8 cellular contexts compared by ENCODE assay signal in the genomic region with DNA sequence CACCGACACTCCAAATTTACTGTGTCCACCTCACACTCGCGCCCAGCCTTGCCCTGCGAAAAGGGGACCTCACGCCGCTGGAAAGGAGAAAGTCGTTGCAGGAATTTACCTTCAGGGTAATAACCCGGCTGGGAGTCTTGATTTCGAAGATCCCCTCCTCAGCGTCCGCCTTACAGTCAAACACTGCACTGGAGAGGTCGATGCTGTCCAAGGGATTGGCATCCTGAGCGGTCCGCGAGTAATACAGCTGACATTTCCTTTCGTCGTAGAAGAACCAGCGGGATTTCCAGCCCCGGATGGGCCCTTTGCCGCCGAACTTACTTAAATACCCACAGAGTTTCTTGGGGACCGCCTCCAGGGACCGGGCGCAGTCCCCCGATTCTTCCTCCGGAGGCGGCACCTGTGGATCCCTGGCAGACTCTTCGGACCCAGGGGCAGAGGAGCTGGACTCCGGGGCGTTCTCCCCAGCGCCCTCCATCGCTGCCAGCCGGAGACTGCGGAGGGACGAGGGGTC. TPM values are rescaled to one million over a fixed set of nuclear protein-coding genes. Genes with fewer than 3 reads are reported as not detected.
DNase-seq lines count a peak whose midpoint lies in the region; ATAC-seq and TF ChIP-seq lines count a peak whose summit lies in the region.

No MANE protein-coding gene starts in this region.

- peaks cover 6% of the 10 kb centered on the region for H3K4me1 ChIP-seq in Loucy (ENCODE audit: insufficient read depth, low read length, poor library complexity, severe bottlenecking)
- H3K4me1 ChIP-seq in breast epithelium = peaks cover 0 to 7% of the 10 kb centered on the region in 2 donors

- H3K27me3 ChIP-seq in Loucy (ENCODE audit: insufficient read depth, low read length, poor library complexity, severe bottlenecking) (no peaks in the 10 kb centered on the region), breast epithelium (no peaks in the 10 kb centered on the region)

- H3K27ac ChIP-seq in breast epithelium = peak overlapping the region; percentile 95 to 96
- peak overlapping the region; percentile 97 for H3K27ac ChIP-seq in substantia nigra (ENCODE audit: low read depth, low read length, poor library complexity, severe bottlenecking)

- H3K9me3 ChIP-seq in Loucy (ENCODE audit: insufficient read depth, low read depth, low read length) (no peaks in the 10 kb centered on the region), breast epithelium (no peaks in the 10 kb centered on the region)

- H3K36me3 ChIP-seq in Loucy (ENCODE audit: insufficient read depth, low read length) (no peaks in the 10 kb centered on the region), breast epithelium (no peaks in the 10 kb centered on the region)

- no peaks in the 10 kb centered on the region for H3K9me2 ChIP-seq in Loucy (replicated peaks; ENCODE audit: low read depth, low read length)

- H3K4me2 ChIP-seq in Loucy (ENCODE audit: low read depth, low read length, poor library complexity, severe bottlenecking) = peak overlapping the region; percentile 83

- peak; percentile 29 for ATAC-seq in GM21576 (IDR thresholded peaks at IDR 0.05; ENCODE audit: unreplicated experiment)
- no peak for ATAC-seq in esophagus mucosa

- H3K4me3 ChIP-seq in Loucy (ENCODE audit: low read length, poor library complexity, severe bottlenecking) (peak overlapping the region; percentile 82), breast epithelium (peak overlapping the region; percentile 74 to 91 (median 85))

- H2AFZ ChIP-seq in Loucy (ENCODE audit: low read length) = peak overlapping the region; percentile 98

- H4K20me1 ChIP-seq in Loucy (ENCODE audit: insufficient read depth, low read length, poor library complexity, severe bottlenecking) = no peaks in the 10 kb centered on the region

- no peak for TF ChIP-seq POLR2A in breast epithelium (IDR thresholded peaks at IDR 0.05)

- intact Hi-C loops in breast epithelium (cut with DNase I; ENCODE audit: low total_unique reads) = loop anchor here (5.0 to 10.0 kb wide), 2 partner anchors 60 to 333 kb away; a partner anchor contains a TSS

- TF ChIP-seq CTCF in Loucy (conservative IDR thresholded peaks at IDR 0.05; ENCODE audit: low read length) = no peak
- no peak for TF ChIP-seq CTCF in breast epithelium (IDR thresholded peaks at IDR 0.05)

- DNase-seq in DMS 273 (lab: John Stamatoyannopoulos, UW; ENCODE audit: unreplicated experiment) (peak; percentile 57), DMS 273 treated with DMSO at 0.1 percent for 48 hours (lab: John Stamatoyannopoulos, UW) (no peak), breast epithelium (ENCODE audit: low spot score in 2 of 2) (peak in 1 of 2 donors; percentile 54), left kidney (ENCODE audit: low read depth, low spot score) (peak; percentile 67), substantia nigra (lab: John Stamatoyannopoulos, UW) (peak in 10 of 49 donors; percentile 23 to 71 (median 50))

- H3F3A ChIP-seq in Loucy (ENCODE audit: low read depth) = no peaks in the 10 kb centered on the region

- H3K79me2 ChIP-seq in Loucy (ENCODE audit: insufficient read depth, low read length) = no peaks in the 10 kb centered on the region

- peak overlapping the region; percentile 86 for H3K9ac ChIP-seq in Loucy (ENCODE audit: low read depth, low read length, poor library complexity, severe bottlenecking)

RNA-seq across cellular contexts. Expression of a gene that starts 0.3 kb away (rescaled TPM):
- 10 to 100 TPM; 10.8 to 17.1 (median 13.6) TPM for total RNA-seq in breast epithelium
- 56.0 TPM for total RNA-seq in esophagus mucosa
